8 cellular contexts compared by ENCODE assay signal in genomic region chrX:7146703-7147430, GRCh38. TPM values are rescaled to one million over a fixed set of nuclear protein-coding genes. Genes with fewer than 3 reads are reported as not detected.
DNase-seq lines count a peak whose midpoint lies in the region; ATAC-seq and TF ChIP-seq lines count a peak whose summit lies in the region.

No MANE protein-coding gene starts in this region.

- H3K4me1 ChIP-seq in PC-9 (replicated peaks; ENCODE audit: insufficient read depth) = peaks cover 38% of the 10 kb centered on the region

- peaks cover 19% of the 10 kb centered on the region for H3K4me1 Mint-ChIP-seq in endothelial cell (ENCODE audit: unreplicated experiment)
- H3K4me1 Mint-ChIP-seq in nephron progenitor cell = peaks cover 35% of the 10 kb centered on the region

- no peaks in the 10 kb centered on the region for H3K36me3 Mint-ChIP-seq in endothelial cell (ENCODE audit: low read depth, unreplicated experiment)
- H3K36me3 Mint-ChIP-seq in nephron progenitor cell (ENCODE audit: low read depth) = peaks cover 5% of the 10 kb centered on the region

- TF ChIP-seq CTCF in PC-9 (conservative IDR thresholded peaks at IDR 0.05) = no peak
- TF ChIP-seq CTCF in endothelial cell (IDR thresholded peaks at IDR 0.05; ENCODE audit: unreplicated experiment) = no peak
- TF ChIP-seq CTCF in nephron progenitor cell (IDR thresholded peaks at IDR 0.05) = no peak

- BruUV-seq in PC-9 (replicated peaks; lab: Mats Ljungman, UMichigan) = TSS peak; percentile 41

- H3K27me3 Mint-ChIP-seq in endothelial cell (ENCODE audit: unreplicated experiment) = no peaks in the 10 kb centered on the region
- no peaks in the 10 kb centered on the region for H3K27me3 Mint-ChIP-seq in nephron progenitor cell (ENCODE audit: low read depth, poor library complexity)

- intact Hi-C loops in PC-9 (cut with micrococcal nuclease; ENCODE audit: unreplicated experiment) = loop anchor here (1.0 kb wide), 1 partner anchor 15 kb away; no protein-coding TSS in a partner anchor

- no peak overlapping the region for H2AFZ ChIP-seq in PC-9

- H3K27ac Mint-ChIP-seq in endothelial cell (ENCODE audit: unreplicated experiment) (no peak overlapping the region), nephron progenitor cell (peak overlapping the region; percentile 85)

- peak; percentile 4 for DNase-seq in stimulated activated CD4-positive, alpha-beta T cell treated with anti-CD3 and anti-CD28 coated beads, Interleukin-1b, Interleukin-23, amount 100 ng/mL, for 48 hours
- no peak for DNase-seq in stimulated activated CD4-positive, alpha-beta T cell treated with anti-CD3 and anti-CD28 coated beads, Interleukin-4, amount 100 ng/mL, for 1 hour
- DNase-seq in PC-9 (peak in 1 of 2 experiments; percentile 39), endothelial cell (ENCODE audit: low spot score) (no peak), nephron progenitor cell (no peak), HuH-7 (ENCODE audit: low spot score) (no peak), NCI-H1694 (lab: John Stamatoyannopoulos, UW) (no peak)

- CTCF ChIA-PET in PC-9 (lab: Charles Lee) = no interaction called here

- H4K20me1 ChIP-seq in PC-9 (ENCODE audit: insufficient read depth) = no peaks in the 10 kb centered on the region

- peak overlapping the region; percentile 86 for H3K4me3 Mint-ChIP-seq in endothelial cell (ENCODE audit: unreplicated experiment)
- H3K4me3 Mint-ChIP-seq in nephron progenitor cell = peak overlapping the region; percentile 90

- no peaks in the 10 kb centered on the region for H3K27me3 ChIP-seq in PC-9 (ENCODE audit: insufficient read depth, low read depth)

- ATAC-seq in HG02884 (IDR thresholded peaks at IDR 0.05; ENCODE audit: unreplicated experiment) = peak; percentile 29

- POLR2A ChIA-PET in PC-9 (lab: Charles Lee; ENCODE audit: unreplicated experiment) = interaction anchor here (0.6 kb wide), 1 partner anchor 198 kb away, joined by 3 read pairs; no protein-coding TSS in a partner anchor

- no peaks in the 10 kb centered on the region for H3K9me3 ChIP-seq in PC-9 (ENCODE audit: insufficient read depth, low read depth)

- H3K9me3 Mint-ChIP-seq in endothelial cell (ENCODE audit: unreplicated experiment) = no peaks in the 10 kb centered on the region
- H3K9me3 Mint-ChIP-seq in nephron progenitor cell = peaks cover 5% of the 10 kb centered on the region

- peaks cover 75% of the 10 kb centered on the region for H3K79me2 ChIP-seq in PC-9 (ENCODE audit: low read depth)

- peak overlapping the region; percentile 90 for H3K4me3 ChIP-seq in PC-9

- peak overlapping the region; percentile 83 for H3K4me2 ChIP-seq in PC-9

- peaks cover 23% of the 10 kb centered on the region for H3F3A ChIP-seq in PC-9 (ENCODE audit: insufficient read depth, low read depth)

- no peaks in the 10 kb centered on the region; the same call in 1 of the 2 replicates for H3K36me3 ChIP-seq in PC-9 (ENCODE audit: low read depth)

- H3K9me2 ChIP-seq in PC-9 (ENCODE audit: insufficient read depth) = no peaks in the 10 kb centered on the region

- H3K27ac ChIP-seq in PC-9 = peak overlapping the region; percentile 99

RNA-seq across cellular contexts. Expression of gene STS, which starts 0.6 kb away (rescaled TPM):
- total RNA-seq in PC-9 (2021) = 2.2 and 3.3 TPM in 2 replicates
- 7.2 TPM for total RNA-seq in endothelial cell (ENCODE audit: unreplicated experiment)

RNA-seq across cellular contexts. Expression of gene PUDP, which starts 1.1 kb away (rescaled TPM):
- total RNA-seq in PC-9 (2021) = 22.6 and 24.9 TPM in 2 replicates
- total RNA-seq in endothelial cell (ENCODE audit: unreplicated experiment) = 45.0 TPM
